Comparison of ENCODE assay signal across 23 cellular contexts in the genomic region with DNA sequence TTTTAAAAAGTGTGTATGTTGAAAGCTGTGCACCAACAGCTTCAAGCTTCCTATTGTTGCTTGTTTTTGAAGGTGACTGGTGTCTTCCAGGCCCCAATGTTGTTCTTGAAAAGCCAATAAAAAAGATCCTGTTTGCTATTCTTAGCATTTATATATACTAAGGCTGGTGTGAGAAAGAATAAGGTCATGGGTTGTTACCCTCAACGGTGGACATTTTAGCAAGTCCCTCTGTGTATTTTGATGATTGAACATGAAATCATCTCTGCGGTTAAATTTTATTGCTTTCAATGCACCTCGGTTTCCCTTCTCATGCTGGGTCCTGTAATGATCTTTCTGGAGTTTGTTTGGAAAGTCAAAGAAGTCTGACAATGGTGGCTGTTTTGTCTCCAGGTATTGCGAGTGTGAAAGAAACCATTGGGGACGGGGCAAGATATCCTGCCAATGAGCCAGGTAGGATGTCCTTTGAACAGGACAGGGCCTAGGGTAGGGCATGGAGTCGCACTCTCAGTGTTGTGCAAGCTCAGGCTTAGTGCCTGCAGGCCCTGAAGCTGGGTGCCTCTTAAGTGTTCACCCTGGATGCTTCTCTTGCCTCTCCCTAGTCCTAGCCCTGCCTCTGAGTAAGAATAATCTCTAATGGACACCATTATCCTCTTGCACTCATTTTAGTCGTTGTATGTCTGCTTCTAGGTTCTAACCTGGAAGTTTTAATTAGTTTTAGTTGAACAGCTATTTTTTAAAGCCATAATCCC. TPM values are rescaled to one million over a fixed set of nuclear protein-coding genes. Genes with fewer than 3 reads are reported as not detected.
DNase-seq lines count a peak whose midpoint lies in the region; ATAC-seq, FAIRE-seq and TF ChIP-seq lines count a peak whose summit lies in the region.
"Had no signal": no experiment of that assay in that cellular context is flagged by ENCODE, and none has a peak within 500 bp of the region (broad histone marks: within the 10 kb centered on the region; RNA-seq: fewer than 3 reads in every experiment).

No MANE protein-coding gene starts in this region.

- ATAC-seq in GM23338 (no peak), PC-3 (peak; percentile 93)

- H3K4me3 Mint-ChIP-seq in GM23338: no peak overlapping the region
- no peak overlapping the region for H3K4me3 Mint-ChIP-seq in osteocyte (ENCODE audit: unreplicated experiment)
- H3K4me3 Mint-ChIP-seq: CD4-positive, alpha-beta memory T cell; T-helper 1 cell treated with Interleukin-12 subunit alpha and Interleukin-12 subunit beta and Interleukin-4 antibody, amounts not matched to agents 30 μg/mL and 1 μg/mL, for 36 hours had no signal

- H2AK5ac ChIP-seq in H1 (ENCODE audit: low read depth, low read length): no peak overlapping the region

- no peaks in the 10 kb centered on the region for H3K4me1 Mint-ChIP-seq in GM23338
- peaks cover 47% of the 10 kb centered on the region for H3K4me1 Mint-ChIP-seq in osteocyte (ENCODE audit: unreplicated experiment)
- H3K4me1 Mint-ChIP-seq: CD4-positive, alpha-beta memory T cell had no signal

- POLR2A ChIA-PET in PC-3 (lab: Charles Lee; ENCODE audit: unreplicated experiment): interaction anchor here (0.6 kb wide), 1 partner anchor 576 kb away, joined by 8 read pairs; no protein-coding TSS in a partner anchor
- POLR2A ChIA-PET in H1 (lab: Charles Lee; ENCODE audit: partially characterized antibody): no interaction called here

- no peaks in the 10 kb centered on the region for H3K36me3 ChIP-seq in GM23338 (ENCODE audit: insufficient read depth)
- no peaks in the 10 kb centered on the region for H3K36me3 ChIP-seq in PC-3 (ENCODE audit: low read depth, low read length)
- no peaks in the 10 kb centered on the region for H3K36me3 ChIP-seq in H1 (ENCODE audit: control insufficient read depth in 2 of 4, insufficient read depth in 4 of 4, low read length in 3 of 4)
- no peaks in the 10 kb centered on the region for H3K36me3 ChIP-seq in H7 (replicated peaks; ENCODE audit: control insufficient read depth, insufficient read depth, low read length)
- H3K36me3 ChIP-seq: HAP-1 had no signal

- no peak for TF ChIP-seq RAD21 in H1 (IDR thresholded peaks at IDR 0.05 in 1 of 2, conservative IDR thresholded peaks at IDR 0.05 in 1 of 2; ENCODE audit: low read depth in 2 of 2, low read length in 2 of 2)

- H3K4me2 ChIP-seq in GM23338: no peak overlapping the region
- peak overlapping the region; percentile 66 for H3K4me2 ChIP-seq in PC-3 (ENCODE audit: low read length)
- H3K4me2 ChIP-seq in H1 (ENCODE audit: insufficient read depth in 1 of 2, low read depth in 2 of 2, low read length in 2 of 2): no peak overlapping the region

- no peak overlapping the region for H4K5ac ChIP-seq in H1 (ENCODE audit: insufficient read length, low read depth, low read length)

- H3K18ac ChIP-seq in H1 (ENCODE audit: extremely low read depth, low read length): no peak overlapping the region

- no peak for TF ChIP-seq EP300 in H1 (IDR thresholded peaks at IDR 0.05; ENCODE audit: borderline replicate concordance in 1 of 2, low read depth in 2 of 2, low read length in 2 of 2)

- WGBS in H1 (ENCODE audit: extremely low coverage in 1 of 2, insufficient coverage in 1 of 2, insufficient read length in 1 of 2, insufficient replicate concordance in 2 of 2, low coverage in 1 of 2, low lambda C conversion rate in 2 of 2, missing lambda C conversion rate in 1 of 2), 2 experiments: 78% methylated on average over 7 of the region's 7 CpGs; no CpG with 5 or more reads in 1 of the 2 experiments

- intact Hi-C loops in PC-3 (cut with micrococcal nuclease): loop anchor here (1.0 kb wide), 3 partner anchors 18 to 292 kb away; no protein-coding TSS in a partner anchor

- no peak for DNase-seq in GM23338 (ENCODE audit: low spot score)
- peak; percentile 94 for DNase-seq in PC-3
- DNase-seq in H1 (ENCODE audit: low read depth in 1 of 2, low spot score in 2 of 2): no peak
- no peak for DNase-seq in osteocyte (ENCODE audit: extremely low spot score, unreplicated experiment)
- DNase-seq in H7: no peak
- DNase-seq in RKO (ENCODE audit: low spot score): no peak
- DNase-seq in Kasumi-1 (lab: John Stamatoyannopoulos, UW): no peak
- DNase-seq: C1 segment of cervical spinal cord; Caco-2; CD4-positive, alpha-beta memory T cell; Karpas-422; NCI-H1105 treated with DMSO at 0.1 percent for 48 hours; NCI-H2029; NCI-H446 treated with DMSO at 0.1 percent for 48 hours; NCI-H526 treated with DMSO at 0.1 percent for 48 hours; SIG-M5; SK-N-SH; SW 1271 had no signal

- H3K14ac ChIP-seq in H1 (ENCODE audit: insufficient read length): no peak overlapping the region

- no peak for FAIRE-seq in H1 (lab: Jason Lieb, UNC)
- FAIRE-seq: A549, GM12892 had no signal

- BruUV-seq in PC-3 (replicated peaks; lab: Mats Ljungman, UMichigan): no TSS peak

- no peak overlapping the region for H2BK5ac ChIP-seq in H1 (ENCODE audit: low read depth, low read length)

- no peaks in the 10 kb centered on the region for H4K20me1 ChIP-seq in GM23338 (replicated peaks; ENCODE audit: insufficient read depth)
- no peaks in the 10 kb centered on the region for H4K20me1 ChIP-seq in PC-3 (ENCODE audit: low read length)
- no peaks in the 10 kb centered on the region for H4K20me1 ChIP-seq in H1 (replicated peaks in 1 of 2; ENCODE audit: control insufficient read depth in 1 of 2, insufficient read depth in 2 of 2, low read length in 2 of 2)

- H3K27ac Mint-ChIP-seq in GM23338 (no peak overlapping the region), osteocyte (ENCODE audit: unreplicated experiment) (peak overlapping the region; percentile 90)
- H3K27ac Mint-ChIP-seq: CD4-positive, alpha-beta memory T cell; T-helper 1 cell treated with Interleukin-12 subunit alpha and Interleukin-12 subunit beta and Interleukin-4 antibody, amounts not matched to agents 30 μg/mL and 1 μg/mL, for 36 hours had no signal

- H3K9ac ChIP-seq in PC-3 (ENCODE audit: low read length): peak overlapping the region; percentile 14; the same call in 1 of the 2 replicates
- H3K9ac ChIP-seq in H1 (replicated peaks in 1 of 4; ENCODE audit: extremely low read depth in 1 of 4, low read depth in 3 of 4, low read length in 3 of 4): no peak overlapping the region

- no peak overlapping the region for H4K8ac ChIP-seq in H1 (ENCODE audit: extremely low read depth, insufficient read depth, low read length)

- H3K36me3 Mint-ChIP-seq in GM23338 (ENCODE audit: low read depth) (no peaks in the 10 kb centered on the region), osteocyte (ENCODE audit: unreplicated experiment) (no peaks in the 10 kb centered on the region)

- H3K79me1 ChIP-seq in H1 (ENCODE audit: low read depth, low read length): no peaks in the 10 kb centered on the region

- H2AFZ ChIP-seq in GM23338 (peak overlapping the region; percentile 47), PC-3 (ENCODE audit: low read length) (no peak overlapping the region), H1 (ENCODE audit: low read length) (no peak overlapping the region)

- TF ChIP-seq CTCF in GM23338 (conservative IDR thresholded peaks at IDR 0.05; ENCODE audit: low read depth in 2 of 2) (no peak), PC-3 (conservative IDR thresholded peaks at IDR 0.05; ENCODE audit: low read depth, low read length) (no peak), H1 (IDR thresholded peaks at IDR 0.05; ENCODE audit: control extremely low read depth in 1 of 3, insufficient read depth in 1 of 3, low read depth in 1 of 3, low read length in 3 of 3) (no peak), osteocyte (IDR thresholded peaks at IDR 0.05) (no peak)

- H3K27ac ChIP-seq in GM23338 (ENCODE audit: low read depth) (no peak overlapping the region), PC-3 (ENCODE audit: low read length) (peak overlapping the region; percentile 74), H1 (ENCODE audit: low read depth, low read length) (no peak overlapping the region)
- H3K27ac ChIP-seq: HL-60 had no signal

- H4K91ac ChIP-seq in H1 (replicated peaks; ENCODE audit: insufficient read length, low read length): no peak overlapping the region

- H2BK120ac ChIP-seq in H1 (replicated peaks; ENCODE audit: low read depth, low read length): no peak overlapping the region

- H3K4me3 ChIP-seq in GM23338: no peak overlapping the region
- peak overlapping the region; percentile 14; the same call in 1 of the 2 replicates for H3K4me3 ChIP-seq in PC-3 (ENCODE audit: low read length)
- no peak overlapping the region for H3K4me3 ChIP-seq in H1 (ENCODE audit: extremely low read depth in 1 of 4, insufficient read depth in 2 of 4, low read depth in 3 of 4, low read length in 4 of 4)
- H3K4me3 ChIP-seq in H7 (ENCODE audit: insufficient read depth, low read depth, low read length): no peak overlapping the region
- H3K4me3 ChIP-seq: A549, HAP-1 had no signal

- H3F3A ChIP-seq in GM23338 (replicated peaks; ENCODE audit: low read depth) (no peaks in the 10 kb centered on the region), PC-3 (ENCODE audit: low read length, unreplicated experiment) (no peaks in the 10 kb centered on the region)

- H3K27me3 Mint-ChIP-seq in GM23338 (ENCODE audit: insufficient read depth, low read depth, poor library complexity): no peaks in the 10 kb centered on the region
- no peaks in the 10 kb centered on the region for H3K27me3 Mint-ChIP-seq in osteocyte (ENCODE audit: unreplicated experiment)
- H3K27me3 Mint-ChIP-seq: CD4-positive, alpha-beta memory T cell had no signal

- H2BK15ac ChIP-seq in H1 (ENCODE audit: low read length): no peak overlapping the region

- no peaks in the 10 kb centered on the region for H3K23me2 ChIP-seq in H1 (ENCODE audit: low read depth, low read length)

- no peak overlapping the region for H3K4ac ChIP-seq in H1 (replicated peaks; ENCODE audit: insufficient read length, low read depth, low read length)

- H3K9me3 ChIP-seq in PC-3 (ENCODE audit: low read length): no peaks in the 10 kb centered on the region
- no peaks in the 10 kb centered on the region for H3K9me3 ChIP-seq in H1 (ENCODE audit: insufficient read depth in 2 of 2, low read depth in 1 of 2, low read length in 1 of 2)
- H3K9me3 ChIP-seq: A549, Caco-2, HAP-1, SK-N-SH had no signal

- no peak overlapping the region for H3K56ac ChIP-seq in H1 (replicated peaks; ENCODE audit: insufficient read length, low read depth, low read length)

- CTCF ChIA-PET in PC-3 (lab: Charles Lee): no interaction called here
- CTCF ChIA-PET in H1 (lab: Charles Lee; ENCODE audit: partially characterized antibody): interaction anchor here (0.6 kb wide), 1 partner anchor 83 kb away, joined by 3 read pairs; no protein-coding TSS in a partner anchor

- H2BK20ac ChIP-seq in H1 (ENCODE audit: low read length): peak overlapping the region; percentile 36; the same call in 1 of the 2 replicates

- no peaks in the 10 kb centered on the region for H3K27me3 ChIP-seq in GM23338 (ENCODE audit: insufficient read depth)
- H3K27me3 ChIP-seq in PC-3 (ENCODE audit: low read length): no peaks in the 10 kb centered on the region
- no peaks in the 10 kb centered on the region for H3K27me3 ChIP-seq in H1 (replicated peaks in 1 of 4; ENCODE audit: control insufficient read depth in 3 of 4, extremely low read depth in 1 of 4, insufficient read depth in 3 of 4, low read length in 3 of 4)
- H3K27me3 ChIP-seq in H7 (ENCODE audit: control insufficient read depth, insufficient read depth, low read length): no peaks in the 10 kb centered on the region

- no peaks in the 10 kb centered on the region for H3K4me1 ChIP-seq in GM23338 (ENCODE audit: insufficient read depth)
- peaks cover 51% of the 10 kb centered on the region for H3K4me1 ChIP-seq in PC-3 (ENCODE audit: insufficient read depth, low read length)
- H3K4me1 ChIP-seq in H1 (replicated peaks in 1 of 4; ENCODE audit: control insufficient read depth in 3 of 4, insufficient read depth in 4 of 4, low read length in 3 of 4): no peaks in the 10 kb centered on the region
- H3K4me1 ChIP-seq: Caco-2, HAP-1 had no signal

- no peak overlapping the region for H2BK12ac ChIP-seq in H1 (ENCODE audit: low read depth, low read length)

- H3K23ac ChIP-seq in H1 (ENCODE audit: insufficient read length): no peak overlapping the region

- H3K9me2 ChIP-seq in GM23338 (ENCODE audit: insufficient read depth) (no peaks in the 10 kb centered on the region), PC-3 (replicated peaks; ENCODE audit: low read length) (no peaks in the 10 kb centered on the region)
- H3K9me2 ChIP-seq: SK-N-SH had no signal

- TF ChIP-seq POLR2A in H1 (IDR thresholded peaks at IDR 0.05; ENCODE audit: control extremely low read depth in 1 of 2, low read depth in 2 of 2, low read length in 2 of 2): no peak

- H3K9me3 Mint-ChIP-seq in GM23338 (no peaks in the 10 kb centered on the region), osteocyte (ENCODE audit: unreplicated experiment) (no peaks in the 10 kb centered on the region)

- H3K79me2 ChIP-seq in GM23338 (replicated peaks; ENCODE audit: insufficient read depth): no peaks in the 10 kb centered on the region
- no peaks in the 10 kb centered on the region for H3K79me2 ChIP-seq in PC-3 (ENCODE audit: low read length)
- no peaks in the 10 kb centered on the region for H3K79me2 ChIP-seq in H1 (ENCODE audit: control insufficient read depth in 1 of 2, insufficient read depth in 2 of 2, low read length in 2 of 2)

RNA-seq across cellular contexts. Expression of gene KLF7, which starts 16.0 kb away (rescaled TPM):
- total RNA-seq in GM23338 (2014; rRNA removed; shearing (Covaris generic)): 11.1 and 15.4 TPM in 2 replicates
- polyA plus RNA-seq in GM23338 (2016; fragmentation: Nextera tagmentation; extraction: Ambion mirVana): 5.7 and 7.6 TPM in 2 replicates
- total RNA-seq in PC-3 (2014; rRNA removed): 4.0 and 5.6 TPM in 2 replicates
- 21.3 and 23.3 TPM in 2 replicates for total RNA-seq in H1 (2021; fragmentation: NEBNext Ultra II Directional; extraction: Animal tissue kit (Norgen Biotek cat#: 25700))
- 9.6 and 19.3 TPM in 2 replicates for polyA plus RNA-seq in H1 (2011; rRNA removed)
- polyA plus RNA-seq in H1 (2011; cell fraction: cytosol; rRNA removed): 11.3 TPM
- 28.7 TPM for polyA plus RNA-seq in H1 (2011; cell fraction: nucleus; rRNA removed)
- 7.7 to 13.3 TPM (median 12.2 TPM) in 4 replicates for polyA plus RNA-seq in H1 (2012, experiment 1 of 2)
- 1.4 TPM for polyA plus RNA-seq in H1 (2012, experiment 2 of 2)
- 16.1 TPM for polyA plus RNA-seq in H1 (2013, experiment 1 of 2)
- polyA plus RNA-seq in H1 (2013, experiment 2 of 2): 16.9 TPM
- polyA minus RNA-seq in H1 (2011; rRNA and poly(A)+ RNA removed): 21.9 and 35.0 TPM in 2 replicates
- polyA minus RNA-seq in H1 (2011; cell fraction: cytosol; rRNA and poly(A)+ RNA removed): 13.7 TPM
- 37.5 TPM for polyA minus RNA-seq in H1 (2011; cell fraction: nucleus; rRNA and poly(A)+ RNA removed)
- total RNA-seq in osteocyte: 36.7 and 39.8 TPM in 2 replicates
- 19.9 and 21.6 TPM in 2 replicates for total RNA-seq in H7 (2014; rRNA removed; shearing (Covaris generic))
